Comparison of ENCODE assay signal across 8 cellular contexts in genomic region chr1:182781849-182782586, GRCh38. TPM values are rescaled to one million over a fixed set of nuclear protein-coding genes. Genes with fewer than 3 reads are reported as not detected.
DNase-seq lines count a peak whose midpoint lies in the region; ATAC-seq and TF ChIP-seq lines count a peak whose summit lies in the region.
"Had no signal": no experiment of that assay in that cellular context is flagged by ENCODE, and none has a peak within 500 bp of the region (broad histone marks: within the 10 kb centered on the region; RNA-seq: fewer than 3 reads in every experiment).

No MANE protein-coding gene starts in this region.

- peaks cover 11% of the 10 kb centered on the region for H3K4me1 ChIP-seq in lower lobe of right lung

- no peaks in the 10 kb centered on the region for H3K36me3 ChIP-seq in lower lobe of right lung
- H3K36me3 ChIP-seq: neutrophil had no signal

- no peak overlapping the region for H3K27ac ChIP-seq in coronary artery
- no peak overlapping the region for H3K27ac ChIP-seq in lower lobe of right lung
- H3K27ac ChIP-seq: neutrophil had no signal

- H3K4me3 ChIP-seq in coronary artery: no peak overlapping the region
- H3K4me3 ChIP-seq in lower lobe of right lung: no peak overlapping the region

- DNase-seq in GM13977 (ENCODE audit: low spot score) (peak; percentile 55), NCI-H526 (lab: John Stamatoyannopoulos, UW) (peak; percentile 88 to 97), coronary artery (ENCODE audit: low spot score) (peak; percentile 78), lower lobe of right lung (peak; percentile 74)
- DNase-seq in activated CD4-positive, alpha-beta T cell treated with anti-CD3 and anti-CD28 coated beads for 48 hours: peak; percentile 81
- DNase-seq in stimulated activated CD8-positive, alpha-beta memory T cell treated with anti-CD3 and anti-CD28 coated beads, Interleukin-15, amount 100 ng/mL, for 4 hours (ENCODE audit: low read depth in 2 of 2): peak; percentile 31 to 38

- no peaks in the 10 kb centered on the region for H3K9me3 ChIP-seq in lower lobe of right lung
- H3K9me3 ChIP-seq: neutrophil had no signal

- peak; percentile 65 for ATAC-seq in HG03196 (IDR thresholded peaks at IDR 0.05; ENCODE audit: unreplicated experiment)
- peak; percentile 74 to 75 for ATAC-seq in lower lobe of right lung

- no peaks in the 10 kb centered on the region for H3K27me3 ChIP-seq in lower lobe of right lung (ENCODE audit: low read depth)
- H3K27me3 ChIP-seq: neutrophil had no signal

- in situ Hi-C loops in GM13977 (cut with MboI; ENCODE audit: low pct_unique_long_range_greater_than_20kb, low sequenced_read_pairs, unreplicated experiment): loop anchor here (10.0 kb wide), 1 partner anchor 337 kb away; no protein-coding TSS in a partner anchor

- intact Hi-C loops in lower lobe of right lung (cut with DNase I): loop anchor here (5.0 kb wide), 1 partner anchor 180 kb away; the partner anchor contains the start of gene RGS16

- TF ChIP-seq CTCF in GM13977 (IDR thresholded peaks at IDR 0.05; ENCODE audit: extremely low read depth, insufficient read depth, missing control alignments) (peak; percentile 92), coronary artery (IDR thresholded peaks at IDR 0.05) (peak; percentile 43), lower lobe of right lung (IDR thresholded peaks at IDR 0.05) (peak; percentile 73)

RNA-seq across cellular contexts. Expression of gene NPL, which starts 7.6 kb away (rescaled TPM):
- total RNA-seq in lower lobe of right lung: 48.7 TPM

RNA-seq across cellular contexts. Expression of gene DHX9, which starts 57.1 kb away (rescaled TPM):
- total RNA-seq in lower lobe of right lung: 121 TPM

Comparison
In these comparisons a context has a peak if more than half of its experiments do, and no peak if none do; other contexts are left out.
1. DNase-seq: peak in every context shown above with its lines; median percentile 92 in NCI-H526; 81 in activated CD4-positive, alpha-beta T cell treated with anti-CD3 and anti-CD28 coated beads for 48 hours; 78 in coronary artery; 74 in lower lobe of right lung; 55 in GM13977; 34 in stimulated activated CD8-positive, alpha-beta memory T cell treated with anti-CD3 and anti-CD28 coated beads, Interleukin-15, amount 100 ng/mL, for 4 hours.